ENCODE assay signal across 2 cellular contexts in the genomic region with DNA sequence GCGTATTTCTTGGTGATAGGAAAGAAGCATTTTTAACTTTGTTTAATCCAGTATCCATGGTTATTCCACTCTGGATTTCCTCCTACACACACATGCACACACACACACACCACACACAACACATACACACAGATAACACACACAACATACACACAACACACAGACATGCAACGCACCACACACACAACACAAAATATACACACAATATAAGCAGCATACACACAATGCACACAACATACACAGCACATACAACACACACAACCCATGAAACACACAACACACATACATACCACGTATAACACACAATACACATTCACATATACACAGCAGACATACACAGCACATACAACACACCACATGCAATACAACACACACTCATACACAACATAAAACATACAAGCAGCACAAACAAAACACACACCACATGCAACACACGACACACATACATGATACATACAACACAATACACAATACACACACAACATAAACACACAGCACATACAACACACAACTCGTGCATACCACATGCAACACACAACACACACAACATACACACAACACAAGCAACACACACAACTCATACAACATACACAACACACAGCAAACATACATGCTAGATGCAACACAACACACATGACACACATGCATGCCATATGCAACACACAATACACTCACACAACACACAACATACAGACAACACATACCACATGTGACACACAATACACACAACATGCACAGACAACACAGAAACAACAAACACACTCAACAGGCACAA.
TF ChIP-seq lines count a peak whose summit lies in the region.

No MANE protein-coding gene starts in this region.

TF ChIP-seq in HepG2, 621 proteins besides CTCF, POLR2A, EP300 and RAD21 (continues in another document):
- peak; percentile 98 for TF ChIP-seq IKZF1 (IDR thresholded peaks at IDR 0.05)
- TF ChIP-seq RELA (CRISPR knock-in tag; IDR thresholded peaks at IDR 0.05) = no peak
- no peak for TF ChIP-seq ZNF441 (CRISPR knock-in tag; IDR thresholded peaks at IDR 0.05; ENCODE audit: borderline replicate concordance)
- peak; percentile 49; the same call in 1 of the 2 replicates for TF ChIP-seq JUNB (CRISPR knock-in tag; IDR thresholded peaks at IDR 0.05; ENCODE audit: borderline replicate concordance)
- peak; percentile 36 for TF ChIP-seq RAD51 (IDR thresholded peaks at IDR 0.05; ENCODE audit: borderline replicate concordance)
- TF ChIP-seq HOXA9 (CRISPR knock-in tag; IDR thresholded peaks at IDR 0.05; ENCODE audit: borderline replicate concordance) = peak; percentile 73; the same call in 1 of the 2 replicates
- TF ChIP-seq ADNP (CRISPR knock-in tag; IDR thresholded peaks at IDR 0.05) = 0 out of 2 replicates have a peak, but pooled peaks have one; percentile 37
- TF ChIP-seq, protein P1, sequence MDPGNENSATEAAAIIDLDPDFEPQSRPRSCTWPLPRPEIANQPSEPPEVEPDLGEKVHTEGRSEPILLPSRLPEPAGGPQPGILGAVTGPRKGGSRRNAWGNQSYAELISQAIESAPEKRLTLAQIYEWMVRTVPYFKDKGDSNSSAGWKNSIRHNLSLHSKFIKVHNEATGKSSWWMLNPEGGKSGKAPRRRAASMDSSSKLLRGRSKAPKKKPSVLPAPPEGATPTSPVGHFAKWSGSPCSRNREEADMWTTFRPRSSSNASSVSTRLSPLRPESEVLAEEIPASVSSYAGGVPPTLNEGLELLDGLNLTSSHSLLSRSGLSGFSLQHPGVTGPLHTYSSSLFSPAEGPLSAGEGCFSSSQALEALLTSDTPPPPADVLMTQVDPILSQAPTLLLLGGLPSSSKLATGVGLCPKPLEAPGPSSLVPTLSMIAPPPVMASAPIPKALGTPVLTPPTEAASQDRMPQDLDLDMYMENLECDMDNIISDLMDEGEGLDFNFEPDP (CRISPR knock-in tag; conservative IDR thresholded peaks at IDR 0.05) = 0 out of 2 replicates have a peak, but pooled peaks have one; percentile 68
- peak; percentile 67 for TF ChIP-seq NONO (IDR thresholded peaks at IDR 0.05)
- no peak for TF ChIP-seq NONO (CRISPR knock-in tag; conservative IDR thresholded peaks at IDR 0.05)
- TF ChIP-seq ZNF282 (IDR thresholded peaks at IDR 0.05; ENCODE audit: partially characterized antibody) = peak; percentile 91
- peak; percentile 60; the same call in 1 of the 2 replicates for TF ChIP-seq ZBTB39 (CRISPR knock-in tag; IDR thresholded peaks at IDR 0.05)
- TF ChIP-seq NCOA1 (CRISPR knock-in tag; IDR thresholded peaks at IDR 0.05) = 0 out of 2 replicates have a peak, but pooled peaks have one; percentile 28
- TF ChIP-seq LCORL (IDR thresholded peaks at IDR 0.05) = peak; percentile 47; the same call in 1 of the 2 replicates
- no peak for TF ChIP-seq LCORL (CRISPR knock-in tag; IDR thresholded peaks at IDR 0.05)
- TF ChIP-seq ZMYM4 (CRISPR knock-in tag; IDR thresholded peaks at IDR 0.05) = 0 out of 2 replicates have a peak, but pooled peaks have one; percentile 14
- TF ChIP-seq ISL2 (CRISPR knock-in tag; IDR thresholded peaks at IDR 0.05) = no peak
- peak; percentile 62; the same call in 1 of the 2 replicates for TF ChIP-seq ZNF207 (IDR thresholded peaks at IDR 0.05; ENCODE audit: borderline replicate concordance)
- peak; percentile 21; the same call in 1 of the 2 replicates for TF ChIP-seq SKIL (CRISPR knock-in tag; IDR thresholded peaks at IDR 0.05; ENCODE audit: borderline replicate concordance)
- TF ChIP-seq TBX3 (IDR thresholded peaks at IDR 0.05; ENCODE audit: borderline replicate concordance) = 0 out of 2 replicates have a peak, but pooled peaks have one; percentile 22
- 0 out of 2 replicates have a peak, but pooled peaks have one; percentile 50 for TF ChIP-seq CHD4 (IDR thresholded peaks at IDR 0.05; ENCODE audit: borderline replicate concordance, low read length)
- no peak for TF ChIP-seq SP1 (IDR thresholded peaks at IDR 0.05)
- 0 out of 2 replicates have a peak, but pooled peaks have one; percentile 37 for TF ChIP-seq SP1 (CRISPR knock-in tag; IDR thresholded peaks at IDR 0.05)
- TF ChIP-seq NBN (conservative IDR thresholded peaks at IDR 0.05) = no peak; the same call in 1 of the 2 replicates
- TF ChIP-seq SOX6 (IDR thresholded peaks at IDR 0.05) = peak; percentile 84; the same call in 1 of the 2 replicates
- TF ChIP-seq SOX6 (CRISPR knock-in tag; IDR thresholded peaks at IDR 0.05) = no peak
- TF ChIP-seq SP4 (CRISPR knock-in tag; IDR thresholded peaks at IDR 0.05) = 0 out of 2 replicates have a peak, but pooled peaks have one; percentile 26
- TF ChIP-seq ZC3H13 (CRISPR knock-in tag; IDR thresholded peaks at IDR 0.05) = 0 out of 2 replicates have a peak, but pooled peaks have one; percentile 53
- peak; percentile 62; the same call in 1 of the 2 replicates for TF ChIP-seq ZFYVE20 (CRISPR knock-in tag; IDR thresholded peaks at IDR 0.05; ENCODE audit: borderline replicate concordance, low read depth)
- TF ChIP-seq ZNF780A (CRISPR knock-in tag; IDR thresholded peaks at IDR 0.05) = peak; percentile 52; the same call in 1 of the 2 replicates
- peak; percentile 63 for TF ChIP-seq FOXK2 (IDR thresholded peaks at IDR 0.05)
- TF ChIP-seq ZNF841 (CRISPR knock-in tag; IDR thresholded peaks at IDR 0.05; ENCODE audit: borderline replicate concordance) = peak; percentile 53; the same call in 1 of the 2 replicates

TF ChIP-seq in IMR-90, 13 proteins besides CTCF, POLR2A, EP300 and RAD21:
- TF ChIP-seq, protein P2, sequence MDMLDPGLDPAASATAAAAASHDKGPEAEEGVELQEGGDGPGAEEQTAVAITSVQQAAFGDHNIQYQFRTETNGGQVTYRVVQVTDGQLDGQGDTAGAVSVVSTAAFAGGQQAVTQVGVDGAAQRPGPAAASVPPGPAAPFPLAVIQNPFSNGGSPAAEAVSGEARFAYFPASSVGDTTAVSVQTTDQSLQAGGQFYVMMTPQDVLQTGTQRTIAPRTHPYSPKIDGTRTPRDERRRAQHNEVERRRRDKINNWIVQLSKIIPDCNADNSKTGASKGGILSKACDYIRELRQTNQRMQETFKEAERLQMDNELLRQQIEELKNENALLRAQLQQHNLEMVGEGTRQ (IDR thresholded peaks at IDR 0.05; ENCODE audit: low read depth, low read length) = no peak
- TF ChIP-seq CEBPB (IDR thresholded peaks at IDR 0.05; ENCODE audit: low read depth, low read length) = no peak
- no peak for TF ChIP-seq CHD1 (IDR thresholded peaks at IDR 0.05; ENCODE audit: low read depth, low read length)
- no peak for TF ChIP-seq MAZ (IDR thresholded peaks at IDR 0.05; ENCODE audit: borderline replicate concordance, low read depth, low read length)
- no peak for TF ChIP-seq RFX5 (IDR thresholded peaks at IDR 0.05; ENCODE audit: low read depth, low read length)
- no peak for TF ChIP-seq MAFK (IDR thresholded peaks at IDR 0.05; ENCODE audit: low read depth, low read length)
- no peak for TF ChIP-seq BHLHE40 (IDR thresholded peaks at IDR 0.05; ENCODE audit: low read depth, low read length)
- no peak for TF ChIP-seq ELK1 (IDR thresholded peaks at IDR 0.05; ENCODE audit: borderline replicate concordance, low read depth, low read length)
- TF ChIP-seq FOS (IDR thresholded peaks at IDR 0.05; ENCODE audit: low read depth, low read length) = no peak
- TF ChIP-seq MXI1 (IDR thresholded peaks at IDR 0.05; ENCODE audit: borderline replicate concordance, low read depth, low read length) = no peak
- no peak for TF ChIP-seq SMC3 (IDR thresholded peaks at IDR 0.05; ENCODE audit: low read depth, low read length)
- no peak for TF ChIP-seq NFE2L2 (IDR thresholded peaks at IDR 0.05; ENCODE audit: low read depth, low read length)
- TF ChIP-seq RCOR1 (IDR thresholded peaks at IDR 0.05; ENCODE audit: insufficient replicate concordance, low read length) = no peak
